Comparison of ENCODE assay signal across 9 cellular contexts in the genomic region with DNA sequence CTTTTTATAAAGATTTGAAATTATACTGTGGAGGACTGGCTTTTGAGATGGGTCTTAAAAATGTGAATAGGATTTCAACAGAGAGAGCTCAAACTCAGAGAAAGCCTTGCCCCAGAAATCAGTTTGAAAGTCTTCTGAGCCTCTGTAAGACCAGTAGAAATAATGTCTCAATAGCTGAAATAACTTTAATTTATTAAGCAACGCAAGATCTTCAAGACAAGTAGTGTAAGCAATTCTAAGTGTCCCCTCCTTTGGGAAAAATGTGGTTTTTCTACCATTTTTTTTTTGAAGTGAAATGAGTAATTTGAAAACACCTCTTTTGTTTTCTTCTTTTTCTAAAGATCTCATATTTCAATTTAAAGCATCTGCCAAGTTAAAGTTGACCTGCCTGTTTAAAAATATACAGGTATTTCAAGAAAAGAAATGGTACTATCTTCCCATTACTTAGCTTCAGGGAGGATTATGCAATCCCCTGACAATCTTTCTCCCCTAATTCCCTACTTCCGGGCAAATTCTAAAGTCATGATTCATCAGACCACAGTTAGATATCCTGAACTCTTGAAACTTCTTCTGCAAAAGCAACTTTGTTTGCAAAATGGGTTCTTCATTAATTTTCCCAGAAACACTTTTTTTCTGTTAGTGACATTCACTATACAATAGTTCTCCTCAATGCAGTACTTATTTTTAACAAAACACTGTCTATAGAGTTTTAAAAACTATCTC. TPM values are rescaled to one million over a fixed set of nuclear protein-coding genes. Genes with fewer than 3 reads are reported as not detected.
DNase-seq lines count a peak whose midpoint lies in the region; ATAC-seq and TF ChIP-seq lines count a peak whose summit lies in the region.
"Had no signal": no experiment of that assay in that cellular context is flagged by ENCODE, and none has a peak within 500 bp of the region (broad histone marks: within the 10 kb centered on the region; RNA-seq: fewer than 3 reads in every experiment).

No MANE protein-coding gene starts in this region.

- no peak for TF ChIP-seq EP300 in stomach (IDR thresholded peaks at IDR 0.05)

- H3K4me3 ChIP-seq in stomach, result no peak overlapping the region

- H3K9me3 ChIP-seq in stomach, result no peaks in the 10 kb centered on the region

- DNase-seq in HT1080 (ENCODE audit: low read depth), result peak; percentile 89
- peak; percentile 38 for DNase-seq in SKM-1 (lab: John Stamatoyannopoulos, UW; ENCODE audit: unreplicated experiment)
- DNase-seq in glomerular visceral epithelial cell (ENCODE audit: extremely low spot score), result peak; percentile 73
- DNase-seq in stomach, result no peak
- no peak for DNase-seq in NCI-H1105 treated with DMSO at 0.1 percent for 48 hours (lab: John Stamatoyannopoulos, UW)
- no peak for DNase-seq in NCI-H1694 (lab: John Stamatoyannopoulos, UW)
- DNase-seq in D341Med (ENCODE audit: low spot score), result no peak
- DNase-seq: hippocampal formation had no signal

- intact Hi-C loops in stomach (cut with DNase I; ENCODE audit: low total_unique reads), result no loop called here

- H3K27ac ChIP-seq in stomach, result peak overlapping the region in 3 of 5 donors; percentile 27 to 53 (median 44)

- H3K27me3 ChIP-seq in stomach, result no peaks in the 10 kb centered on the region

- no peak for ATAC-seq in GM21526 (IDR thresholded peaks at IDR 0.05; ENCODE audit: low FRiP score, unreplicated experiment)

- TF ChIP-seq POLR2A in stomach (IDR thresholded peaks at IDR 0.05), result no peak

- no peak for TF ChIP-seq CTCF in stomach (IDR thresholded peaks at IDR 0.05)

- H3K36me3 ChIP-seq in stomach, result no peaks in the 10 kb centered on the region

- WGBS in stomach, 5 donors, result 34 to 46% (median 36%) methylated on average over 2 of the region's 2 CpGs

- peaks cover 8 to 52% (median 24%) of the 10 kb centered on the region in 4 donors for H3K4me1 ChIP-seq in stomach

RNA-seq across cellular contexts. Expression of a gene that starts 7.9 kb away (rescaled TPM):
- 613 and 627 TPM in 2 replicates for total RNA-seq in HT1080 (2014; rRNA removed; shearing (Covaris generic))
- 659 and 679 TPM in 2 replicates for polyA plus RNA-seq in HT1080 (2015; cell fraction: cytosol; rRNA removed)
- polyA plus RNA-seq in HT1080 (2015; cell fraction: nucleus; rRNA removed), result 1,039 and 1,113 TPM in 2 replicates
- total RNA-seq in stomach, result 100 to 1,000 TPM in 2 of 5 donors, 10 to 100 TPM in 3; 34.2 to 168 (median 67.4) TPM
- 1,000 to 10,000 TPM in 1 of 3 donors, 100 to 1,000 TPM in 2; 150 to 1,131 (median 155) TPM for polyA plus RNA-seq in stomach

Comparison
In these comparisons a context has a peak if more than half of its experiments do, and no peak if none do; other contexts are left out.
1. DNase-seq: peak in HT1080 (single experiment), SKM-1 (single experiment) and glomerular visceral epithelial cell (single experiment); none in stomach (single experiment), NCI-H1105 treated with DMSO at 0.1 percent for 48 hours (single experiment), NCI-H1694 (single experiment) and D341Med (single experiment).